ENCODE assay signal across 20 cellular contexts in the genomic region with DNA sequence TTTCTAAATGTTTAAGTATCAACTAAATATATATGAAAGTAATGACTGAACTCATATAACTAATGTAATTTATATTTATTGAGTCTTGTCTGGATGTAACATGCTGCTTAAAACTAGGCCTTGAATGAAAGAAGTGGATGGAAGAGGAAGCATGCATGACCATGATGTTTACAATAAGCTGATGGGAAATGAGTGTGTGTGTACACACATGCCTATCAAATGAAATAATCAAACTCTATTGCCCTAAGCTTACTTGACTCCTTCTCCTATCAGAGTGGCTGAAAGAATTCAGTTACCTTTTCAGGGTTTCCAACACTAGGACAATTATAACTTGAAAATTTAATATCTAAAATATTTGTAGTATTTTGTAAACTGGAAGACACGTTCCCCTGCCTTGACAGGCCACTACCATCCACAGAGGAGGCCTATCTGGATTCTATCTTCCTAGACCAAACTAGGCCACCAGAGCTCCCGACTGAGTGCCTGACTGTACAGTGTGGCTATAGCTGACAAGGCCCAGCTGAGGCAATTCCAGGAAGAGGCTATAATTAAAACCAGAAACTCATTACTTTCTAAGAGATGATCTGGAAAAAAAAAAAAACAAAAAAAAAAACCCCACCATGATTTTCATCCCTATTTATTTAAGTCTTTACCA. TPM values are rescaled to one million over a fixed set of nuclear protein-coding genes. Genes with fewer than 3 reads are reported as not detected.
DNase-seq lines count a peak whose midpoint lies in the region; ATAC-seq and TF ChIP-seq lines count a peak whose summit lies in the region.
"Had no signal": no experiment of that assay in that cellular context is flagged by ENCODE, and none has a peak within 500 bp of the region (broad histone marks: within the 10 kb centered on the region; RNA-seq: fewer than 3 reads in every experiment).

No MANE protein-coding gene starts in this region.

- peak; percentile 76 for DNase-seq in ELR (ENCODE audit: low read depth)
- peak; percentile 56 for DNase-seq in RPMI7951 (ENCODE audit: low read depth)
- no peak for DNase-seq in epithelial cell of prostate (ENCODE audit: low read depth, low spot score)
- no peak for DNase-seq in osteocyte (ENCODE audit: extremely low spot score, unreplicated experiment)
- no peak for DNase-seq in NCI-H2081 treated with DMSO at 0.1 percent for 48 hours (lab: John Stamatoyannopoulos, UW)
- DNase-seq in colonic mucosa = no peak
- no peak for DNase-seq in activated CD4-positive, alpha-beta T cell treated with anti-CD3 and anti-CD28 coated beads, Interleukin-2, amount 50 U/mL, for 48 hours
- DNase-seq: activated B cell treated with CpG ODN at 0.5 μM for 24 hours; activated effector memory CD4-positive, alpha-beta T cell treated with Interleukin-2 at 50 U/mL for 16 hours; amniotic stem cell; cerebellar nuclear complex; head of caudate nucleus; NCI-H1694 treated with DMSO at 0.1 percent for 48 hours; nephron progenitor cell; SIG-M5 had no signal

- no peak overlapping the region for H3K9ac ChIP-seq in colonic mucosa (ENCODE audit: low read depth in 2 of 2, low read length in 2 of 2)

- H3K27ac Mint-ChIP-seq in osteocyte (ENCODE audit: unreplicated experiment) = peak overlapping the region; percentile 98
- H3K27ac Mint-ChIP-seq: activated B cell treated with CpG ODN at 0.5 μM for 24 hours; nephron progenitor cell; stimulated activated memory B cell treated with anti-CD40 and anti-IgM and Interleukin-4, amounts not matched to agents 10 μg/mL and 1 μg/mL and 100 μg/mL, for 72 hours had no signal

- TF ChIP-seq CTCF in osteocyte (IDR thresholded peaks at IDR 0.05) = no peak
- TF ChIP-seq CTCF in colonic mucosa (IDR thresholded peaks at IDR 0.05) = no peak

- peaks cover 75% of the 10 kb centered on the region for H3K4me1 Mint-ChIP-seq in osteocyte (ENCODE audit: unreplicated experiment)
- H3K4me1 Mint-ChIP-seq: activated B cell treated with CpG ODN at 0.5 μM for 24 hours; stimulated activated memory B cell treated with anti-CD40 and anti-IgM and Interleukin-4, amounts not matched to agents 10 μg/mL and 1 μg/mL and 100 μg/mL, for 72 hours had no signal

- no peaks in the 10 kb centered on the region for H3K4me1 ChIP-seq in colonic mucosa

- intact Hi-C loops in colonic mucosa (cut with DNase I) = no loop called here

- H3K27me3 ChIP-seq in colonic mucosa = no peaks in the 10 kb centered on the region
- H3K27me3 ChIP-seq: tibial nerve had no signal

- H3K27me3 Mint-ChIP-seq in osteocyte (ENCODE audit: unreplicated experiment) = no peaks in the 10 kb centered on the region

- no peak for ATAC-seq in HG02588 (IDR thresholded peaks at IDR 0.05; ENCODE audit: unreplicated experiment)
- ATAC-seq: stimulated activated memory B cell treated with anti-CD40 and anti-IgM and Interleukin-4, amounts not matched to agents 10 μg/mL and 1 μg/mL and 100 μg/mL, for 72 hours had no signal

- H3K36me3 ChIP-seq in colonic mucosa = no peaks in the 10 kb centered on the region
- H3K36me3 ChIP-seq: HAP-1, tibial nerve had no signal

- H3K27ac ChIP-seq in epithelial cell of prostate (peak overlapping the region; percentile 72), colonic mucosa (no peak overlapping the region)
- H3K27ac ChIP-seq: tibial nerve had no signal

- no peak overlapping the region for H3K4me3 Mint-ChIP-seq in osteocyte (ENCODE audit: unreplicated experiment)
- H3K4me3 Mint-ChIP-seq: activated B cell treated with CpG ODN at 0.5 μM for 24 hours; nephron progenitor cell; stimulated activated memory B cell treated with anti-CD40 and anti-IgM and Interleukin-4, amounts not matched to agents 10 μg/mL and 1 μg/mL and 100 μg/mL, for 72 hours had no signal

- H3K9me3 ChIP-seq in colonic mucosa = no peaks in the 10 kb centered on the region
- H3K9me3 ChIP-seq: HAP-1 had no signal

- H3K36me3 Mint-ChIP-seq in osteocyte (ENCODE audit: unreplicated experiment) = peaks cover 47% of the 10 kb centered on the region

- H3K4me3 ChIP-seq in colonic mucosa = no peak overlapping the region
- H3K4me3 ChIP-seq: HAP-1, tibial nerve had no signal

- H3K9me3 Mint-ChIP-seq in osteocyte (ENCODE audit: unreplicated experiment) = peaks cover 27% of the 10 kb centered on the region

RNA-seq across cellular contexts. Expression of a gene that starts 7.6 kb away (rescaled TPM):
- 7.1 and 10.5 TPM in 2 replicates for total RNA-seq in RPMI7951 (2014; rRNA removed; shearing (Covaris generic))
- total RNA-seq in osteocyte (61.7 and 63.3 TPM in 2 replicates), colonic mucosa (1 to 10 TPM; 4.7 to 8.4 TPM)
- total RNA-seq: activated B cell treated with CpG ODN at 0.5 μM for 24 hours; T-helper 2 cell treated with Interferon-gamma antibody and Interleukin-4, amounts not matched to agents 100 ng/mL and 5 ng/mL, for 36 hours had no signal

Comparison
In these comparisons a context has a peak if more than half of its experiments do, and no peak if none do; other contexts are left out.
1. DNase-seq: peak in ELR (single experiment) and RPMI7951 (single experiment); none in epithelial cell of prostate (single experiment), osteocyte (single experiment), NCI-H2081 treated with DMSO at 0.1 percent for 48 hours (single experiment), colonic mucosa (single experiment) and activated CD4-positive, alpha-beta T cell treated with anti-CD3 and anti-CD28 coated beads, Interleukin-2, amount 50 U/mL, for 48 hours (0 of 2).